Comparison of ENCODE assay signal across 26 cellular contexts in the genomic region with DNA sequence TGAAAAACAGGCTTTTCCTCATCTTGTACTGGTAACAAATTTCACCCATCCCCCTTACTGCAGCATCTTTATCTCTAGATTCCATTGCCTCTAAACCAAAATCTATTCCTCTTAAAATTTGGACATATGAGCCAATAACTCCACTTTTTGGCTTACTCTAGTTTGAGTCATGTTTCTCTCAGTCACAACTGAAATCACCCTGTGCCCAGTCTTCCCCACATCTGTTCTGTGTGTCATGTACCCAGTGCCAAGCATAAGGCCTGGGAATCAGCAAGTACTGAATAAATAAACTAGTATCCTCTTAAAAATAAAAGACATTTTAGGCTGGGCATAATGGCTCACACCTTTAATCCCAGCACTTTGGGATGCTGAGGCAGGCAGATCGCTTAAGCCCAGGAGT. TPM values are rescaled to one million over a fixed set of nuclear protein-coding genes. Genes with fewer than 3 reads are reported as not detected.
A peak's percentile ranks its signal among the peaks of the same experiment; 100 is the strongest.
DNase-seq lines count a peak whose midpoint lies in the region; ATAC-seq and TF ChIP-seq lines count a peak whose summit lies in the region.
"Had no signal": no experiment of that assay in that cellular context is flagged by ENCODE, and none has a peak within 500 bp of the region (broad histone marks: within the 10 kb centered on the region; RNA-seq: fewer than 3 reads in every experiment).

No MANE protein-coding gene starts in this region.

- TF ChIP-seq CTCF in AG10803 (conservative IDR thresholded peaks at IDR 0.05; ENCODE audit: low read length) = no peak

- DNase-seq in AG10803 (ENCODE audit: low read depth) = peak; percentile 46
- peak; percentile 54 for DNase-seq in HCEC 1CT
- peak; percentile 78 for DNase-seq in fibroblast of gingiva (ENCODE audit: low read depth)
- peak; percentile 47 for DNase-seq in myocyte (ENCODE audit: low read depth)
- DNase-seq in mesenchymal stem cell = no peak
- DNase-seq in NCI-H524 treated with DMSO at 0.1 percent for 48 hours (lab: John Stamatoyannopoulos, UW) = no peak
- DNase-seq: BE2C; Calu3; CD8-positive, alpha-beta memory T cell; DMS79 treated with DMSO at 0.1 percent for 48 hours; GOT3; Karpas-422; NCI-H1105 treated with DMSO at 0.1 percent for 48 hours; NCI-H146; NCI-H1930; NCI-H2107; NCI-H446 treated with DMSO at 0.1 percent for 48 hours; NCI-H526 treated with DMSO at 0.1 percent for 48 hours; SHP77 treated with DMSO at 0.1 percent for 48 hours; T-helper 1 cell had no signal

- H3K4me2 ChIP-seq in mesenchymal stem cell (ENCODE audit: low read length, poor library complexity, severe bottlenecking) = no peak overlapping the region

- H3K36me3 ChIP-seq in mesenchymal stem cell (ENCODE audit: control insufficient read depth in 1 of 2, insufficient read depth in 2 of 2, low read depth in 1 of 2, low read length in 2 of 2) = no peaks in the 10 kb centered on the region
- H3K36me3 ChIP-seq: BE2C, HAP-1 had no signal

- H4K91ac ChIP-seq in mesenchymal stem cell (ENCODE audit: low read length) = no peak overlapping the region

- no peak overlapping the region for H2BK5ac ChIP-seq in mesenchymal stem cell (ENCODE audit: low read depth, low read length, poor library complexity, severe bottlenecking)

- no peak overlapping the region for H3K9ac ChIP-seq in mesenchymal stem cell (ENCODE audit: low read length)

- no peak overlapping the region for H2BK12ac ChIP-seq in mesenchymal stem cell (ENCODE audit: low read length in 2 of 2)

- H3K4me3 ChIP-seq in AG10803 (ENCODE audit: low read length) = no peak overlapping the region
- H3K4me3 ChIP-seq in mesenchymal stem cell (ENCODE audit: insufficient read depth in 1 of 2, low read depth in 1 of 2, low read length in 2 of 2) = no peak overlapping the region
- H3K4me3 ChIP-seq: HAP-1 had no signal

- H3K27me3 ChIP-seq in mesenchymal stem cell (ENCODE audit: control insufficient read depth in 1 of 2, insufficient read depth in 1 of 2, low read length in 2 of 2) = no peaks in the 10 kb centered on the region
- H3K27me3 ChIP-seq: BE2C had no signal

- no peak overlapping the region for H2BK120ac ChIP-seq in mesenchymal stem cell (ENCODE audit: low read depth, low read length)

- WGBS in mesenchymal stem cell = 79% methylated on average over 1 of the region's 1 CpG

- no peak overlapping the region for H2AFZ ChIP-seq in mesenchymal stem cell (ENCODE audit: low read depth, low read length)

- no peaks in the 10 kb centered on the region for H3K9me3 ChIP-seq in mesenchymal stem cell (ENCODE audit: control insufficient read depth, low read length)
- H3K9me3 ChIP-seq: BE2C, HAP-1 had no signal

- H3K4ac ChIP-seq in mesenchymal stem cell (ENCODE audit: low read depth in 1 of 2, low read length in 2 of 2) = no peak overlapping the region

- no peak overlapping the region for H4K8ac ChIP-seq in mesenchymal stem cell (ENCODE audit: low read length)

- no peak overlapping the region for H2BK15ac ChIP-seq in mesenchymal stem cell (ENCODE audit: low read depth, poor library complexity, severe bottlenecking)

- H3K27ac ChIP-seq in mesenchymal stem cell (ENCODE audit: low read length, poor library complexity, severe bottlenecking) = no peak overlapping the region

- no peak overlapping the region for H3K23ac ChIP-seq in mesenchymal stem cell (ENCODE audit: low read length in 2 of 2)

- H3K14ac ChIP-seq in mesenchymal stem cell (ENCODE audit: low read length in 2 of 2) = no peak overlapping the region

- H3K4me1 ChIP-seq in mesenchymal stem cell (ENCODE audit: control insufficient read depth, insufficient read depth, low read depth, low read length) = no peaks in the 10 kb centered on the region
- H3K4me1 ChIP-seq: BE2C had no signal

- H3K79me1 ChIP-seq in mesenchymal stem cell (replicated peaks; ENCODE audit: low read length, poor library complexity, severe bottlenecking) = no peaks in the 10 kb centered on the region

- no peak overlapping the region for H3K18ac ChIP-seq in mesenchymal stem cell (ENCODE audit: low read depth in 1 of 2, low read length in 2 of 2)

- H2AK5ac ChIP-seq in mesenchymal stem cell (ENCODE audit: low read length, severe bottlenecking) = no peak overlapping the region

- ATAC-seq in HG02981 (IDR thresholded peaks at IDR 0.05; ENCODE audit: unreplicated experiment) (no peak), HG02885 (IDR thresholded peaks at IDR 0.05; ENCODE audit: poor library complexity, unreplicated experiment) (no peak)
- ATAC-seq: HepG2, Panc1 had no signal

RNA-seq across cellular contexts. Expression of a gene that starts 20.8 kb away (rescaled TPM):
- total RNA-seq in myocyte = 42.9 and 43.0 TPM in 2 replicates
- polyA plus RNA-seq in myocyte (2012) = 56.1 TPM
- polyA plus RNA-seq in mesenchymal stem cell (2013, experiment 1 of 2) = 21.7 TPM
- polyA plus RNA-seq in mesenchymal stem cell (2013, experiment 2 of 2) = 20.5 TPM
- polyA plus RNA-seq: CD14-positive monocyte had no signal

Comparison
In these comparisons a context has a peak if more than half of its experiments do, and no peak if none do; other contexts are left out.
1. DNase-seq: peak in AG10803 (single experiment), HCEC 1CT (single experiment), fibroblast of gingiva (single experiment) and myocyte (single experiment); none in mesenchymal stem cell (single experiment) and NCI-H524 treated with DMSO at 0.1 percent for 48 hours (single experiment).